ENCODE assay signal across 2 cellular contexts in the genomic region with DNA sequence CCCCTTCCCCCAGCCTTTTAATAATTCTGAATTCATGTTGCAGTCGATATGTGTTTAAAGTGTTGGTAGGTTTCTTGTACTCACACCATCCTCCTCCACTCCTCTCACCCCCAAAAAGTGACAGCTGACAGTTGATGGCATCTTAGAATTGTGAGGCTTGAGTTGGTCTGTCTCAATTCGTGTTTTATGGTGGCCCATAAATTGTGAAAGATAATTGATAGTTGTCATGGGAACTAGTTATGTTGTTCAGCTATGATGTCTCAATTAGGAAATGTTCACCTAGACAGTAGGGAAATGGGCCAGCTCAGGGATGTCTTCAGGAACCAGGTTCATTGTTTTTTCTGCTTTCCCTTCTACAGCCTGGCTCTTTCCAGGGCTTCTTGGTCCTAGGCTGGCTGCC.
TF ChIP-seq lines count a peak whose summit lies in the region.

No MANE protein-coding gene starts in this region.

TF ChIP-seq in K562, 482 proteins besides CTCF, POLR2A, EP300 and RAD21 (continued from another document):
- TF ChIP-seq, protein P1, sequence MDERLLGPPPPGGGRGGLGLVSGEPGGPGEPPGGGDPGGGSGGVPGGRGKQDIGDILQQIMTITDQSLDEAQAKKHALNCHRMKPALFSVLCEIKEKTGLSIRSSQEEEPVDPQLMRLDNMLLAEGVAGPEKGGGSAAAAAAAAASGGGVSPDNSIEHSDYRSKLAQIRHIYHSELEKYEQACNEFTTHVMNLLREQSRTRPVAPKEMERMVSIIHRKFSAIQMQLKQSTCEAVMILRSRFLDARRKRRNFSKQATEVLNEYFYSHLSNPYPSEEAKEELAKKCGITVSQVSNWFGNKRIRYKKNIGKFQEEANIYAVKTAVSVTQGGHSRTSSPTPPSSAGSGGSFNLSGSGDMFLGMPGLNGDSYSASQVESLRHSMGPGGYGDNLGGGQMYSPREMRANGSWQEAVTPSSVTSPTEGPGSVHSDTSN (CRISPR knock-in tag; IDR thresholded peaks at IDR 0.05; ENCODE audit: low read depth): no peak
- TF ChIP-seq, protein P1 (tag; conservative IDR thresholded peaks at IDR 0.05; ENCODE audit: low read depth): peak; percentile 71
- peak; percentile 45 for TF ChIP-seq MEIS2 (IDR thresholded peaks at IDR 0.05; ENCODE audit: partially characterized antibody)
TF ChIP-seq in K562: peak in this region for 4.

TF ChIP-seq in WTC11, 78 proteins besides CTCF, POLR2A, EP300 and RAD21 (continued from another document):
- TF ChIP-seq, protein P2, sequence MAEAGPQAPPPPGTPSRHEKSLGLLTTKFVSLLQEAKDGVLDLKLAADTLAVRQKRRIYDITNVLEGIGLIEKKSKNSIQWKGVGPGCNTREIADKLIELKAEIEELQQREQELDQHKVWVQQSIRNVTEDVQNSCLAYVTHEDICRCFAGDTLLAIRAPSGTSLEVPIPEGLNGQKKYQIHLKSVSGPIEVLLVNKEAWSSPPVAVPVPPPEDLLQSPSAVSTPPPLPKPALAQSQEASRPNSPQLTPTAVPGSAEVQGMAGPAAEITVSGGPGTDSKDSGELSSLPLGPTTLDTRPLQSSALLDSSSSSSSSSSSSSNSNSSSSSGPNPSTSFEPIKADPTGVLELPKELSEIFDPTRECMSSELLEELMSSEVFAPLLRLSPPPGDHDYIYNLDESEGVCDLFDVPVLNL (CRISPR knock-in tag; IDR thresholded peaks at IDR 0.05; ENCODE audit: borderline replicate concordance, low read depth): no peak
- TF ChIP-seq ZNF219 (CRISPR knock-in tag; IDR thresholded peaks at IDR 0.05; ENCODE audit: borderline replicate concordance): no peak
- TF ChIP-seq NFE2L1 (CRISPR knock-in tag; IDR thresholded peaks at IDR 0.05): no peak
- TF ChIP-seq, protein P3, sequence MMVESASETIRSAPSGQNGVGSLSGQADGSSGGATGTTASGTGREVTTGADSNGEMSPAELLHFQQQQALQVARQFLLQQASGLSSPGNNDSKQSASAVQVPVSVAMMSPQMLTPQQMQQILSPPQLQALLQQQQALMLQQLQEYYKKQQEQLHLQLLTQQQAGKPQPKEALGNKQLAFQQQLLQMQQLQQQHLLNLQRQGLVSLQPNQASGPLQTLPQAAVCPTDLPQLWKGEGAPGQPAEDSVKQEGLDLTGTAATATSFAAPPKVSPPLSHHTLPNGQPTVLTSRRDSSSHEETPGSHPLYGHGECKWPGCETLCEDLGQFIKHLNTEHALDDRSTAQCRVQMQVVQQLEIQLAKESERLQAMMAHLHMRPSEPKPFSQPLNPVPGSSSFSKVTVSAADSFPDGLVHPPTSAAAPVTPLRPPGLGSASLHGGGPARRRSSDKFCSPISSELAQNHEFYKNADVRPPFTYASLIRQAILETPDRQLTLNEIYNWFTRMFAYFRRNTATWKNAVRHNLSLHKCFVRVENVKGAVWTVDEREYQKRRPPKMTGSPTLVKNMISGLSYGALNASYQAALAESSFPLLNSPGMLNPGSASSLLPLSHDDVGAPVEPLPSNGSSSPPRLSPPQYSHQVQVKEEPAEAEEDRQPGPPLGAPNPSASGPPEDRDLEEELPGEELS (CRISPR knock-in tag; IDR thresholded peaks at IDR 0.05): no peak
- no peak for TF ChIP-seq HMGA2 (CRISPR knock-in tag; IDR thresholded peaks at IDR 0.05)
- no peak for TF ChIP-seq GTF2I (CRISPR knock-in tag; conservative IDR thresholded peaks at IDR 0.05)
- no peak for TF ChIP-seq PRRX2 (CRISPR knock-in tag; IDR thresholded peaks at IDR 0.05)
- TF ChIP-seq, protein P4, sequence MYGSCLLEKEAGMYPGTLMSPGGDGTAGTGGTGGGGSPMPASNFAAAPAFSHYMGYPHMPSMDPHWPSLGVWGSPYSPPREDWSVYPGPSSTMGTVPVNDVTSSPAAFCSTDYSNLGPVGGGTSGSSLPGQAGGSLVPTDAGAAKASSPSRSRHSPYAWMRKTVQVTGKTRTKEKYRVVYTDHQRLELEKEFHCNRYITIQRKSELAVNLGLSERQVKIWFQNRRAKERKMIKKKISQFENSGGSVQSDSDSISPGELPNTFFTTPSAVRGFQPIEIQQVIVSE (CRISPR knock-in tag; IDR thresholded peaks at IDR 0.05; ENCODE audit: borderline replicate concordance): no peak
- no peak for TF ChIP-seq ZNF423 (CRISPR knock-in tag; IDR thresholded peaks at IDR 0.05)
- TF ChIP-seq, protein P5, sequence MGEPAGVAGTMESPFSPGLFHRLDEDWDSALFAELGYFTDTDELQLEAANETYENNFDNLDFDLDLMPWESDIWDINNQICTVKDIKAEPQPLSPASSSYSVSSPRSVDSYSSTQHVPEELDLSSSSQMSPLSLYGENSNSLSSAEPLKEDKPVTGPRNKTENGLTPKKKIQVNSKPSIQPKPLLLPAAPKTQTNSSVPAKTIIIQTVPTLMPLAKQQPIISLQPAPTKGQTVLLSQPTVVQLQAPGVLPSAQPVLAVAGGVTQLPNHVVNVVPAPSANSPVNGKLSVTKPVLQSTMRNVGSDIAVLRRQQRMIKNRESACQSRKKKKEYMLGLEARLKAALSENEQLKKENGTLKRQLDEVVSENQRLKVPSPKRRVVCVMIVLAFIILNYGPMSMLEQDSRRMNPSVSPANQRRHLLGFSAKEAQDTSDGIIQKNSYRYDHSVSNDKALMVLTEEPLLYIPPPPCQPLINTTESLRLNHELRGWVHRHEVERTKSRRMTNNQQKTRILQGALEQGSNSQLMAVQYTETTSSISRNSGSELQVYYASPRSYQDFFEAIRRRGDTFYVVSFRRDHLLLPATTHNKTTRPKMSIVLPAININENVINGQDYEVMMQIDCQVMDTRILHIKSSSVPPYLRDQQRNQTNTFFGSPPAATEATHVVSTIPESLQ (CRISPR knock-in tag; IDR thresholded peaks at IDR 0.05): no peak
- TF ChIP-seq, protein P6, sequence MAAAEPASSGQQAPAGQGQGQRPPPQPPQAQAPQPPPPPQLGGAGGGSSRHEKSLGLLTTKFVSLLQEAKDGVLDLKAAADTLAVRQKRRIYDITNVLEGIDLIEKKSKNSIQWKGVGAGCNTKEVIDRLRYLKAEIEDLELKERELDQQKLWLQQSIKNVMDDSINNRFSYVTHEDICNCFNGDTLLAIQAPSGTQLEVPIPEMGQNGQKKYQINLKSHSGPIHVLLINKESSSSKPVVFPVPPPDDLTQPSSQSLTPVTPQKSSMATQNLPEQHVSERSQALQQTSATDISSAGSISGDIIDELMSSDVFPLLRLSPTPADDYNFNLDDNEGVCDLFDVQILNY (CRISPR knock-in tag; IDR thresholded peaks at IDR 0.05): no peak
- TF ChIP-seq, protein P7, sequence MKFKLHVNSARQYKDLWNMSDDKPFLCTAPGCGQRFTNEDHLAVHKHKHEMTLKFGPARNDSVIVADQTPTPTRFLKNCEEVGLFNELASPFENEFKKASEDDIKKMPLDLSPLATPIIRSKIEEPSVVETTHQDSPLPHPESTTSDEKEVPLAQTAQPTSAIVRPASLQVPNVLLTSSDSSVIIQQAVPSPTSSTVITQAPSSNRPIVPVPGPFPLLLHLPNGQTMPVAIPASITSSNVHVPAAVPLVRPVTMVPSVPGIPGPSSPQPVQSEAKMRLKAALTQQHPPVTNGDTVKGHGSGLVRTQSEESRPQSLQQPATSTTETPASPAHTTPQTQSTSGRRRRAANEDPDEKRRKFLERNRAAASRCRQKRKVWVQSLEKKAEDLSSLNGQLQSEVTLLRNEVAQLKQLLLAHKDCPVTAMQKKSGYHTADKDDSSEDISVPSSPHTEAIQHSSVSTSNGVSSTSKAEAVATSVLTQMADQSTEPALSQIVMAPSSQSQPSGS (CRISPR knock-in tag; IDR thresholded peaks at IDR 0.05; ENCODE audit: borderline replicate concordance, low read depth): no peak
